Comparison of ENCODE assay signal across 13 cellular contexts in the genomic region with DNA sequence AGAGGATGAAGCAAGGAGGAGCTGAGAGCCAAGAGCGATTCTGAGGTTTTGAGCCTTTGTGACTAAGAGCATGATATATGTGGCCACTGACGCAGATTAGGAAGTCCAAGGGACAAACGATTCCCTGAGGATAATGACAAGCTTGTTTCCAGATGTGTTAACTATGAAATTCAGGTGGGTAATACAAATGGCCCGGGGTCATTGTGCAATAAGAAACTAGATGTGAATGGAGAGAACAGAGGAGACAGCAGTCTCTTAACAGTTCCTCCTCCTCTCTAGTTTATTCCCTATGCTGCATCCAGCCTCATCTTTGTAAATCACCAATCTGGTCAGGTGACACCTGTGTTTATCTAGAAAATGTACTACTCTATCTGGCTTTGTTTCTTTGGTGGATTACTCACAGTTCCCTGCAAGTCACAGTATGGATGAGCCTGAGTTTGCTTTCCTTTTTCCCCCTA.
DNase-seq lines count a peak whose midpoint lies in the region; ATAC-seq, FAIRE-seq and TF ChIP-seq lines count a peak whose summit lies in the region.
"Had no signal": no experiment of that assay in that cellular context is flagged by ENCODE, and none has a peak within 500 bp of the region (broad histone marks: within the 10 kb centered on the region; RNA-seq: fewer than 3 reads in every experiment).

No MANE protein-coding gene starts in this region.

- no peaks in the 10 kb centered on the region for H3K4me1 Mint-ChIP-seq in stimulated activated memory B cell treated with anti-CD40 and anti-IgM and Interleukin-4, amounts not matched to agents 10 μg/mL and 1 μg/mL and 100 μg/mL, for 72 hours
- H3K4me1 Mint-ChIP-seq: stimulated activated naive B cell treated with anti-CD40 and anti-IgM and Interleukin-4, amounts not matched to agents 10 μg/mL and 1 μg/mL and 100 μg/mL, for 72 hours had no signal

- H3K4me1 ChIP-seq in mesodermal cell (ENCODE audit: control insufficient read depth, insufficient read depth, low read length, poor library complexity, severe bottlenecking) (peaks cover 29% of the 10 kb centered on the region), right cardiac atrium (ENCODE audit: control insufficient read depth, insufficient read depth, low read length) (no peaks in the 10 kb centered on the region)

- TF ChIP-seq CTCF in bronchial epithelial cell (IDR thresholded peaks at IDR 0.05; ENCODE audit: insufficient read depth, low read length, severe bottlenecking), result no peak

- intact Hi-C loops in right cardiac atrium (cut with DNase I), result no loop called here

- WGBS in mesodermal cell (ENCODE audit: insufficient coverage in 2 of 2), 2 experiments, result 75 to 94% methylated on average over 2 to 3 of the region's 4 CpGs
- WGBS in right cardiac atrium, result 57% methylated on average over 4 of the region's 4 CpGs

- H3K9me3 Mint-ChIP-seq in stimulated activated memory B cell treated with anti-CD40 and anti-IgM and Interleukin-4, amounts not matched to agents 10 μg/mL and 1 μg/mL and 100 μg/mL, for 72 hours, result peaks cover 4% of the 10 kb centered on the region

- no peaks in the 10 kb centered on the region for H3K36me3 Mint-ChIP-seq in stimulated activated memory B cell treated with anti-CD40 and anti-IgM and Interleukin-4, amounts not matched to agents 10 μg/mL and 1 μg/mL and 100 μg/mL, for 72 hours
- H3K36me3 Mint-ChIP-seq: stimulated activated naive B cell treated with anti-CD40 and anti-IgM and Interleukin-4, amounts not matched to agents 10 μg/mL and 1 μg/mL and 100 μg/mL, for 72 hours had no signal

- ATAC-seq in right cardiac atrium (no peak), GM21360 (IDR thresholded peaks at IDR 0.05; ENCODE audit: unreplicated experiment) (no peak)
- ATAC-seq in stimulated activated memory B cell treated with anti-CD40 and anti-IgM and Interleukin-4, amounts not matched to agents 10 μg/mL and 1 μg/mL and 100 μg/mL, for 72 hours, result no peak
- ATAC-seq: stimulated activated naive B cell treated with anti-CD40 and anti-IgM and Interleukin-4, amounts not matched to agents 10 μg/mL and 1 μg/mL and 100 μg/mL, for 72 hours had no signal

- FAIRE-seq in bronchial epithelial cell (lab: Jason Lieb, UNC), result no peak

- H3K36me3 ChIP-seq in bronchial epithelial cell (ENCODE audit: control insufficient read depth, insufficient read depth, low read length), result no peaks in the 10 kb centered on the region
- no peaks in the 10 kb centered on the region for H3K36me3 ChIP-seq in mesodermal cell (ENCODE audit: control insufficient read depth, insufficient read depth, low read length)
- H3K36me3 ChIP-seq: esophagus squamous epithelium had no signal

- no peak overlapping the region for H3K4me3 Mint-ChIP-seq in stimulated activated memory B cell treated with anti-CD40 and anti-IgM and Interleukin-4, amounts not matched to agents 10 μg/mL and 1 μg/mL and 100 μg/mL, for 72 hours
- H3K4me3 Mint-ChIP-seq: stimulated activated naive B cell treated with anti-CD40 and anti-IgM and Interleukin-4, amounts not matched to agents 10 μg/mL and 1 μg/mL and 100 μg/mL, for 72 hours had no signal

- H3K4me3 ChIP-seq in bronchial epithelial cell (ENCODE audit: low read depth, low read length), result no peak overlapping the region
- no peak overlapping the region for H3K4me3 ChIP-seq in mesodermal cell (ENCODE audit: extremely low read depth, insufficient read depth, low read length, poor library complexity, severe bottlenecking)
- no peak overlapping the region for H3K4me3 ChIP-seq in right cardiac atrium (ENCODE audit: low read length)
- H3K4me3 ChIP-seq: esophagus squamous epithelium had no signal

- no peaks in the 10 kb centered on the region for H3K9me3 ChIP-seq in mesodermal cell (ENCODE audit: control insufficient read depth, low read length)
- H3K9me3 ChIP-seq in right cardiac atrium (ENCODE audit: control insufficient read depth, low read length), result no peaks in the 10 kb centered on the region
- H3K9me3 ChIP-seq: esophagus squamous epithelium had no signal

- DNase-seq in DMS53 treated with DMSO at 0.1 percent for 48 hours (lab: John Stamatoyannopoulos, UW; ENCODE audit: unreplicated experiment) (peak; percentile 34), NCI-H69 (lab: John Stamatoyannopoulos, UW) (peak; percentile 81), bronchial epithelial cell (ENCODE audit: low read depth) (peak; percentile 69), right cardiac atrium (no peak), NCI-H2227 (lab: John Stamatoyannopoulos, UW; ENCODE audit: unreplicated experiment) (no peak)
- DNase-seq: activated CD4-positive, alpha-beta T cell treated with anti-CD3 and anti-CD28 coated beads for 4 hours; esophagus squamous epithelium; stimulated activated CD4-positive, alpha-beta T cell treated with anti-CD3 and anti-CD28 coated beads, Interleukin-12 subunit alpha, Interleukin-12 subunit beta, amount 100 ng/mL, for 4 hours; stimulated activated naive B cell treated with anti-CD40 and anti-IgM and Interleukin-4, amounts not matched to agents 10 μg/mL and 1 μg/mL and 100 μg/mL, for 72 hours had no signal

- H3K27me3 ChIP-seq in bronchial epithelial cell (ENCODE audit: control insufficient read depth, insufficient read depth, low read length), result no peaks in the 10 kb centered on the region
- no peaks in the 10 kb centered on the region for H3K27me3 ChIP-seq in right cardiac atrium (ENCODE audit: control insufficient read depth, insufficient read depth)
- H3K27me3 ChIP-seq: esophagus squamous epithelium had no signal

- peaks cover 10% of the 10 kb centered on the region for H3K27me3 Mint-ChIP-seq in stimulated activated memory B cell treated with anti-CD40 and anti-IgM and Interleukin-4, amounts not matched to agents 10 μg/mL and 1 μg/mL and 100 μg/mL, for 72 hours

- no peak overlapping the region for H3K27ac Mint-ChIP-seq in stimulated activated memory B cell treated with anti-CD40 and anti-IgM and Interleukin-4, amounts not matched to agents 10 μg/mL and 1 μg/mL and 100 μg/mL, for 72 hours
- H3K27ac Mint-ChIP-seq: stimulated activated naive B cell treated with anti-CD40 and anti-IgM and Interleukin-4, amounts not matched to agents 10 μg/mL and 1 μg/mL and 100 μg/mL, for 72 hours had no signal

- H3K27ac ChIP-seq in mesodermal cell (ENCODE audit: low read depth, low read length, severe bottlenecking) (peak overlapping the region; percentile 16), right cardiac atrium (ENCODE audit: low read length) (no peak overlapping the region)
- H3K27ac ChIP-seq: esophagus squamous epithelium, KMS-11 had no signal

Comparison
In these comparisons a context has a peak if more than half of its experiments do, and no peak if none do; other contexts are left out.
1. DNase-seq: peak in DMS53 treated with DMSO at 0.1 percent for 48 hours (single experiment), NCI-H69 (single experiment) and bronchial epithelial cell (single experiment); none in right cardiac atrium (0 of 3) and NCI-H2227 (single experiment).